In genomic region chr19:32406161-32407003, GRCh38 we compare ENCODE assay signal across 8 cellular contexts. TPM values are rescaled to one million over a fixed set of nuclear protein-coding genes. Genes with fewer than 3 reads are reported as not detected.
DNase-seq lines count a peak whose midpoint lies in the region; ATAC-seq and TF ChIP-seq lines count a peak whose summit lies in the region.

No MANE protein-coding gene starts in this region.

- intact Hi-C loops in CD4-positive, alpha-beta memory T cell (cut with micrococcal nuclease), result loop anchor here (2.0 kb wide), 1 partner anchor 770 kb away; no protein-coding TSS in a partner anchor
- intact Hi-C loops in lower lobe of right lung (cut with DNase I), result no loop called here
- intact Hi-C loops in vagina (cut with DNase I), result no loop called here

- TF ChIP-seq POLR2A in vagina (IDR thresholded peaks at IDR 0.05), result no peak

- peaks cover 4% of the 10 kb centered on the region for H3K36me3 ChIP-seq in CD4-positive, alpha-beta memory T cell (ENCODE audit: insufficient read depth, low read length)
- peaks cover 23% of the 10 kb centered on the region for H3K36me3 ChIP-seq in lower lobe of right lung
- H3K36me3 ChIP-seq in vagina, result peaks cover 0 to 19% of the 10 kb centered on the region in 2 donors

- POLR2A ChIA-PET in CD4-positive, alpha-beta memory T cell (lab: Charles Lee; ENCODE audit: partially characterized antibody), result interaction anchor here (0.7 to 2.9 kb wide), 7 partner anchors 15 to 1192 kb away, joined by 3 to 36 read pairs (median 4); partner anchors contain the start of genes PDCD5 and ZNF507

- H3K27me3 ChIP-seq in CD4-positive, alpha-beta memory T cell (ENCODE audit: insufficient read depth, low read length), result no peaks in the 10 kb centered on the region
- no peaks in the 10 kb centered on the region for H3K27me3 ChIP-seq in lower lobe of right lung (ENCODE audit: low read depth)
- no peaks in the 10 kb centered on the region for H3K27me3 ChIP-seq in vagina

- H3K4me3 ChIP-seq in CD4-positive, alpha-beta memory T cell (ENCODE audit: low read length in 2 of 2), result peak overlapping the region; percentile 34 to 81
- peak overlapping the region; percentile 81 for H3K4me3 ChIP-seq in astrocyte of the spinal cord (ENCODE audit: low read depth, low read length)
- peak overlapping the region; percentile 84 for H3K4me3 ChIP-seq in lower lobe of right lung
- peak overlapping the region; percentile 84 to 99 for H3K4me3 ChIP-seq in vagina

- TF ChIP-seq CTCF in astrocyte of the spinal cord (IDR thresholded peaks at IDR 0.05; ENCODE audit: low read depth, low read length) (no peak), lower lobe of right lung (IDR thresholded peaks at IDR 0.05) (no peak), vagina (IDR thresholded peaks at IDR 0.05) (no peak)

- H3K4me1 ChIP-seq in CD4-positive, alpha-beta memory T cell (ENCODE audit: insufficient read depth, low read length), result peaks cover 16% of the 10 kb centered on the region
- H3K4me1 ChIP-seq in lower lobe of right lung (peaks cover 22% of the 10 kb centered on the region), vagina (peaks cover 26% of the 10 kb centered on the region)

- peaks cover 14 to 24% of the 10 kb centered on the region in 2 donors for H3K36me3 Mint-ChIP-seq in CD4-positive, alpha-beta memory T cell
- peaks cover 10% of the 10 kb centered on the region for H3K36me3 Mint-ChIP-seq in IgD-negative memory B cell

- no peak for DNase-seq in CD4-positive, alpha-beta memory T cell
- DNase-seq in astrocyte of the spinal cord (ENCODE audit: low read depth, low spot score), result peak; percentile 10
- DNase-seq in lower lobe of right lung, result no peak
- no peak for DNase-seq in vagina (ENCODE audit: extremely low spot score in 2 of 2)
- DNase-seq in SW 1271 (lab: John Stamatoyannopoulos, UW), result no peak
- no peak for DNase-seq in COLO829 (ENCODE audit: low spot score)

- peak overlapping the region; percentile 50 for H3K27ac ChIP-seq in CD4-positive, alpha-beta memory T cell (ENCODE audit: low read depth, low read length)
- H3K27ac ChIP-seq in lower lobe of right lung, result peak overlapping the region; percentile 99
- peak overlapping the region; percentile 98 for H3K27ac ChIP-seq in vagina

- H3K4me1 Mint-ChIP-seq in CD4-positive, alpha-beta memory T cell, result peaks cover 5 to 19% (median 11%) of the 10 kb centered on the region in 4 donors
- H3K4me1 Mint-ChIP-seq in IgD-negative memory B cell, result peaks cover 4 to 11% (median 9%) of the 10 kb centered on the region in 3 donors

- no peaks in the 10 kb centered on the region for H3K27me3 Mint-ChIP-seq in CD4-positive, alpha-beta memory T cell
- H3K27me3 Mint-ChIP-seq in IgD-negative memory B cell, result no peaks in the 10 kb centered on the region

- ATAC-seq in lower lobe of right lung (peak in 1 of 2 donors; percentile 2), GM18909 (IDR thresholded peaks at IDR 0.05; ENCODE audit: poor library complexity, unreplicated experiment) (no peak)

- CTCF ChIA-PET in CD4-positive, alpha-beta memory T cell (lab: Charles Lee; ENCODE audit: partially characterized antibody), result no interaction called here

- peak overlapping the region; percentile 81 to 92 (median 87) for H3K4me3 Mint-ChIP-seq in CD4-positive, alpha-beta memory T cell
- H3K4me3 Mint-ChIP-seq in IgD-negative memory B cell, result peak overlapping the region; percentile 89 to 93 (median 92)

- peak overlapping the region; percentile 64 to 94 (median 87) for H3K27ac Mint-ChIP-seq in CD4-positive, alpha-beta memory T cell
- H3K27ac Mint-ChIP-seq in IgD-negative memory B cell, result peak overlapping the region; percentile 62 to 89 (median 84)

- no peaks in the 10 kb centered on the region for H3K9me3 Mint-ChIP-seq in CD4-positive, alpha-beta memory T cell
- no peaks in the 10 kb centered on the region for H3K9me3 Mint-ChIP-seq in IgD-negative memory B cell

- in situ Hi-C loops in astrocyte of the spinal cord (cut with HindIII; ENCODE audit: low sequenced_read_pairs), result no loop called here

- no peaks in the 10 kb centered on the region for H3K9me3 ChIP-seq in CD4-positive, alpha-beta memory T cell (ENCODE audit: control insufficient read depth in 1 of 2, low read length in 2 of 2)
- H3K9me3 ChIP-seq in lower lobe of right lung (no peaks in the 10 kb centered on the region), vagina (no peaks in the 10 kb centered on the region)

RNA-seq across cellular contexts. Expression of gene DPY19L3, which starts 0.8 kb away (rescaled TPM):
- 10 to 100 TPM; 16.9 to 17.9 TPM for total RNA-seq in CD4-positive, alpha-beta memory T cell
- polyA plus RNA-seq in CD4-positive, alpha-beta memory T cell, result 1 to 10 TPM in 1 of 2 donors, under 1 TPM in 1; 0.64 to 2.8 TPM
- 2.1 TPM for polyA plus RNA-seq in IgD-negative memory B cell
- total RNA-seq in lower lobe of right lung (24.9 TPM), vagina (10.3 TPM)
